Comparison of ENCODE assay signal across 12 cellular contexts in the genomic region with DNA sequence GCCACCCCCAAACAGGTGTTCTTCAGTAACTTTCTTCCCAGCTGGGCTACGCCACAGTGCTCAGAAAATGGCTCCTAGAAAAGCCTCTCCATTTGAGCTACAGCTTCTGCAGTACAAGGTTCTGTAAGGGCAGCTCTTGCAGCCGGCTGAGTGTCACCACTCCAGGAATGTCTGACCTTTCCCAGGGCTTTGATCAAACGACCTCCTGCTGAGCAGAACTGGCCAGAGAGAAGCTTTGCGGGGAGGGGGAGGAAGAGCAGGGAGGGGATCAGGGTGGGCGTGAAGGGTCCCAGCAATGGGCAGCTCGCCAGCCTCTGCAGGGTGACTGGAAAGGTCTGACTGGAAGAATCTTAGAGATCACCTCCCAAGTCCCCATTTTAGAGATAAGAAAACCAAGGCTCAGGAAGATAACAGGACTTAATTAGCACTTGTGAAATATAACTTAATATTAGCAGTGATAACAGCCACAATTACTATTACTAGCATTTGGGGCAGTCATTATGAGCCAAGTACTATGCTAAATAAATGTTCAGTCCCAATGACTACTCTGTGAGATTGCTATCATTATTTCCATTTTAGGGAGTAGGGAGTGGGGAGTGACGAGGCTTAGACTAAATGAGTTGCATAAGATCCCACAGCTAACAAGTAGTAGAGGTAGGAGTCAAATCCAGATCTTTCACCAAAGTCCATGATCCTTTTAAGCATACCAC. TPM values are rescaled to one million over a fixed set of nuclear protein-coding genes. Genes with fewer than 3 reads are reported as not detected.
DNase-seq lines count a peak whose midpoint lies in the region; ATAC-seq, FAIRE-seq and TF ChIP-seq lines count a peak whose summit lies in the region.
"Had no signal": no experiment of that assay in that cellular context is flagged by ENCODE, and none has a peak within 500 bp of the region (broad histone marks: within the 10 kb centered on the region; RNA-seq: fewer than 3 reads in every experiment).

No MANE protein-coding gene starts in this region.

- H3K4me1 Mint-ChIP-seq in activated naive CD8-positive, alpha-beta T cell treated with anti-CD3 and anti-CD28 coated beads, Interleukin-2, amount 50 U/mL, for 24 hours = peaks cover 96% of the 10 kb centered on the region
- H3K4me1 Mint-ChIP-seq in naive thymus-derived CD8-positive, alpha-beta T cell = peaks cover 48 to 95% (median 92%) of the 10 kb centered on the region in 4 donors

- H3K4me3 Mint-ChIP-seq in activated naive CD8-positive, alpha-beta T cell treated with anti-CD3 and anti-CD28 coated beads, Interleukin-2, amount 50 U/mL, for 24 hours = peak overlapping the region; percentile 64
- H3K4me3 Mint-ChIP-seq in naive thymus-derived CD8-positive, alpha-beta T cell = peak overlapping the region; percentile 55 to 87 (median 79)
- H3K4me3 Mint-ChIP-seq: dendritic cell treated with granulocyte-macrophage colony-stimulating factor and Interleukin-4, amounts not matched to agents 40 ng/mL and 50 ng/mL, for 4 days had no signal

- no peaks in the 10 kb centered on the region for H3K9me3 ChIP-seq in Peyer's patch
- H3K9me3 ChIP-seq: spleen had no signal

- no peak for FAIRE-seq in GM12891 (lab: Jason Lieb, UNC)

- no peaks in the 10 kb centered on the region for H3K27me3 ChIP-seq in Peyer's patch
- H3K27me3 ChIP-seq: spleen had no signal

- H3K4me3 ChIP-seq in Peyer's patch = no peak overlapping the region
- H3K4me3 ChIP-seq: spleen had no signal

- ATAC-seq in activated naive CD8-positive, alpha-beta T cell treated with anti-CD3 and anti-CD28 coated beads, Interleukin-2, amount 50 U/mL, for 24 hours = no peak
- ATAC-seq in naive thymus-derived CD8-positive, alpha-beta T cell = no peak

- H3K9me3 Mint-ChIP-seq in activated naive CD8-positive, alpha-beta T cell treated with anti-CD3 and anti-CD28 coated beads, Interleukin-2, amount 50 U/mL, for 24 hours = no peaks in the 10 kb centered on the region
- H3K9me3 Mint-ChIP-seq in naive thymus-derived CD8-positive, alpha-beta T cell = no peaks in the 10 kb centered on the region
- H3K9me3 Mint-ChIP-seq: dendritic cell treated with granulocyte-macrophage colony-stimulating factor and Interleukin-4, amounts not matched to agents 40 ng/mL and 50 ng/mL, for 4 days had no signal

- TF ChIP-seq CTCF in Peyer's patch (IDR thresholded peaks at IDR 0.05) = no peak

- no peak overlapping the region for H3K27ac ChIP-seq in Peyer's patch
- H3K27ac ChIP-seq: HL-60 had no signal

- no peaks in the 10 kb centered on the region for H3K36me3 ChIP-seq in Peyer's patch
- H3K36me3 ChIP-seq: spleen had no signal

- peaks cover 6% of the 10 kb centered on the region for H3K36me3 Mint-ChIP-seq in activated naive CD8-positive, alpha-beta T cell treated with anti-CD3 and anti-CD28 coated beads, Interleukin-2, amount 50 U/mL, for 24 hours (ENCODE audit: low read depth)
- H3K36me3 Mint-ChIP-seq in naive thymus-derived CD8-positive, alpha-beta T cell = peaks cover 0 to 74% (median 16%) of the 10 kb centered on the region in 3 donors

- POLR2A ChIA-PET in naive thymus-derived CD8-positive, alpha-beta T cell (lab: Charles Lee) = interaction anchor here (0.6 to 15.6 kb wide), 12 partner anchors 10 to 60 kb away, joined by 3 to 206 read pairs (median 12); a partner anchor contains a TSS

- TF ChIP-seq POLR2A in GM12891 (IDR thresholded peaks at IDR 0.05; ENCODE audit: low read depth, low read length) = no peak
- no peak for TF ChIP-seq POLR2A in Peyer's patch (IDR thresholded peaks at IDR 0.05)

- peak overlapping the region; percentile 90 for H3K27ac Mint-ChIP-seq in activated naive CD8-positive, alpha-beta T cell treated with anti-CD3 and anti-CD28 coated beads, Interleukin-2, amount 50 U/mL, for 24 hours
- peak overlapping the region; percentile 68 to 98 (median 93) for H3K27ac Mint-ChIP-seq in naive thymus-derived CD8-positive, alpha-beta T cell
- H3K27ac Mint-ChIP-seq: dendritic cell treated with granulocyte-macrophage colony-stimulating factor and Interleukin-4, amounts not matched to agents 40 ng/mL and 50 ng/mL, for 4 days had no signal

- no peaks in the 10 kb centered on the region for H3K4me1 ChIP-seq in Peyer's patch

- DNase-seq in NCI-H510A treated with DMSO at 0.1 percent for 48 hours (lab: John Stamatoyannopoulos, UW) (peak; percentile 8), NCI-H510A (lab: John Stamatoyannopoulos, UW) (no peak), M059J (ENCODE audit: low read depth) (peak; percentile 49), NCI-H2171 (lab: John Stamatoyannopoulos, UW) (no peak), GM12891 (ENCODE audit: insufficient read length, low spot score) (no peak), Peyer's patch (no peak)
- no peak for DNase-seq in activated naive CD8-positive, alpha-beta T cell treated with anti-CD3 and anti-CD28 coated beads, Interleukin-2, amount 50 U/mL, for 24 hours
- no peak for DNase-seq in naive thymus-derived CD8-positive, alpha-beta T cell
- DNase-seq: activated CD8-positive, alpha-beta memory T cell treated with anti-CD3 and anti-CD28 coated beads, Interleukin-2, amount 50 U/mL, for 4 hours; spleen had no signal

- H3K27me3 Mint-ChIP-seq in activated naive CD8-positive, alpha-beta T cell treated with anti-CD3 and anti-CD28 coated beads, Interleukin-2, amount 50 U/mL, for 24 hours = no peaks in the 10 kb centered on the region
- no peaks in the 10 kb centered on the region for H3K27me3 Mint-ChIP-seq in naive thymus-derived CD8-positive, alpha-beta T cell

TF ChIP-seq in GM12891, 5 proteins besides CTCF, POLR2A, EP300 and RAD21:
- TF ChIP-seq TAF1 (IDR thresholded peaks at IDR 0.05; ENCODE audit: low read depth, low read length) (no peak), POU2F2 (IDR thresholded peaks at IDR 0.05; ENCODE audit: low read depth, low read length) (no peak), SPI1 (IDR thresholded peaks at IDR 0.05; ENCODE audit: low read depth, low read length) (no peak), POLR2AphosphoS5 (IDR thresholded peaks at IDR 0.05; ENCODE audit: low read depth, low read length) (no peak), PAX5 (IDR thresholded peaks at IDR 0.05; ENCODE audit: insufficient read depth, low read length, severe bottlenecking) (no peak)

RNA-seq across cellular contexts. Expression of a gene that starts 51.1 kb away (rescaled TPM):
- 12.4 and 13.1 TPM in 2 replicates for total RNA-seq in M059J (2014; rRNA removed; shearing (Covaris generic))
- 100 to 1,000 TPM; 828 to 859 TPM for total RNA-seq in naive thymus-derived CD8-positive, alpha-beta T cell
- polyA plus RNA-seq in naive thymus-derived CD8-positive, alpha-beta T cell = 100 to 1,000 TPM; 400 to 836 (median 554) TPM
- 1.4 TPM for polyA plus RNA-seq in GM12891 (2012; ENCODE audit: low read depth, missing spikeins)
- 10 to 100 TPM in 1 of 4 donors, 1 to 10 TPM in 2, under 1 TPM in 1; 0.53 to 34.7 (median 4.4) TPM for total RNA-seq in Peyer's patch

Comparison
In these comparisons a context has a peak if more than half of its experiments do, and no peak if none do; other contexts are left out.
1. DNase-seq: peak in NCI-H510A treated with DMSO at 0.1 percent for 48 hours (single experiment) and M059J (single experiment); none in NCI-H510A (single experiment), activated naive CD8-positive, alpha-beta T cell treated with anti-CD3 and anti-CD28 coated beads, Interleukin-2, amount 50 U/mL, for 24 hours (single experiment), naive thymus-derived CD8-positive, alpha-beta T cell (0 of 10), NCI-H2171 (single experiment), GM12891 (single experiment) and Peyer's patch (0 of 3).
2. RNA of a gene that starts 51.1 kb away (total RNA-seq): 828 to 859 TPM in naive thymus-derived CD8-positive, alpha-beta T cell; 12.4 to 13.1 TPM in M059J and 0.53 to 34.7 TPM in Peyer's patch; every median in the first group is over 10 times any median in the second.